In genomic region chr1:9449976-9450696, GRCh38 we compare ENCODE assay signal across 21 cellular contexts.
DNase-seq lines count a peak whose midpoint lies in the region; ATAC-seq and TF ChIP-seq lines count a peak whose summit lies in the region.
"Had no signal": no experiment of that assay in that cellular context is flagged by ENCODE, and none has a peak within 500 bp of the region (broad histone marks: within the 10 kb centered on the region; RNA-seq: fewer than 3 reads in every experiment).

No MANE protein-coding gene starts in this region.

- no peak for ATAC-seq in right cardiac atrium
- ATAC-seq in left ventricle myocardium superior, result no peak
- no peak for ATAC-seq in activated CD4-positive, CD25-positive, alpha-beta regulatory T cell treated with anti-CD3 and anti-CD28 coated beads, Interleukin-2, amount 50 U/mL, for 24 hours
- no peak for ATAC-seq in GM21717 (IDR thresholded peaks at IDR 0.05; ENCODE audit: unreplicated experiment)
- ATAC-seq: activated CD4-positive, alpha-beta T cell treated with anti-CD3 and anti-CD28 coated beads for 36 hours; activated T-cell treated with anti-CD3 and anti-CD28 coated beads, Interleukin-2, amount 50 U/mL, for 72 hours; T-cell had no signal

- no peak for TF ChIP-seq POLR2A in esophagus squamous epithelium (IDR thresholded peaks at IDR 0.05)
- no peak for TF ChIP-seq POLR2A in vagina (IDR thresholded peaks at IDR 0.05)

- intact Hi-C loops in right cardiac atrium (cut with DNase I), result loop anchor here in 3 of 4 donors (5.0 to 10.0 kb wide), 4 partner anchors 85 to 185 kb away; partner anchors contain the start of gene SPSB1 (in 1 of the 3)
- intact Hi-C loops in left ventricle myocardium superior (cut with micrococcal nuclease), result loop anchor here (10.0 kb wide), 1 partner anchor 165 kb away; no protein-coding TSS in a partner anchor
- intact Hi-C loops in esophagus squamous epithelium (cut with DNase I), result loop anchor here (5.0 kb wide), 1 partner anchor 158 kb away; the partner anchor contains the start of gene SPSB1
- intact Hi-C loops in vagina (cut with DNase I), result no loop called here

- TF ChIP-seq CTCF in esophagus squamous epithelium (IDR thresholded peaks at IDR 0.05) (no peak), osteocyte (IDR thresholded peaks at IDR 0.05) (no peak), vagina (IDR thresholded peaks at IDR 0.05) (no peak)

- H3K4me1 ChIP-seq in right cardiac atrium (ENCODE audit: control insufficient read depth, insufficient read depth, low read length) (peaks cover 8% of the 10 kb centered on the region), esophagus squamous epithelium (peaks cover 15 to 46% (median 23%) of the 10 kb centered on the region in 3 donors), vagina (peaks cover 32% of the 10 kb centered on the region)

- H3K27ac ChIP-seq in right cardiac atrium (ENCODE audit: low read length), result peak overlapping the region; percentile 50
- peak overlapping the region; percentile 6 to 63 (median 56) for H3K27ac ChIP-seq in esophagus squamous epithelium
- peak overlapping the region; percentile 34 for H3K27ac ChIP-seq in vagina

- no peaks in the 10 kb centered on the region for H3K36me3 Mint-ChIP-seq in osteocyte (ENCODE audit: unreplicated experiment)
- H3K36me3 Mint-ChIP-seq: activated naive CD4-positive, alpha-beta T cell treated with anti-CD3 and anti-CD28 coated beads, Interleukin-2, amount 10 ng/mL, durations not matched to agents 7 days and 5 days; T-cell had no signal

- no peaks in the 10 kb centered on the region for H3K27me3 Mint-ChIP-seq in osteocyte (ENCODE audit: unreplicated experiment)
- H3K27me3 Mint-ChIP-seq: activated CD4-positive, alpha-beta T cell treated with anti-CD3 and anti-CD28 coated beads for 36 hours had no signal

- peaks cover 52% of the 10 kb centered on the region for H3K4me1 Mint-ChIP-seq in osteocyte (ENCODE audit: unreplicated experiment)
- H3K4me1 Mint-ChIP-seq: activated CD4-positive, alpha-beta T cell treated with anti-CD3 and anti-CD28 coated beads for 36 hours; activated naive CD4-positive, alpha-beta T cell treated with anti-CD3 and anti-CD28 coated beads, Interleukin-2, amount 10 ng/mL, durations not matched to agents 7 days and 5 days; T-cell had no signal

- no peak overlapping the region for H3K4me3 ChIP-seq in right cardiac atrium (ENCODE audit: low read length)
- no peak overlapping the region for H3K4me3 ChIP-seq in esophagus squamous epithelium
- H3K4me3 ChIP-seq in vagina, result no peak overlapping the region

- 90% methylated on average over 12 of the region's 12 CpGs for WGBS in right cardiac atrium
- WGBS in esophagus squamous epithelium, 2 donors, result 46 to 68% methylated on average over 4 to 12 of the region's 12 CpGs

- peak in 2 of 3 donors; percentile 46 to 48 for DNase-seq in right cardiac atrium
- DNase-seq in left ventricle myocardium superior, result no peak
- DNase-seq in esophagus squamous epithelium (lab: John Stamatoyannopoulos, UW), result no peak
- DNase-seq in osteocyte (ENCODE audit: extremely low spot score, unreplicated experiment), result no peak
- DNase-seq in vagina (ENCODE audit: extremely low spot score in 2 of 2), result no peak
- DNase-seq in 8988T, result no peak
- DNase-seq: activated CD4-positive, alpha-beta T cell treated with anti-CD3 and anti-CD28 coated beads for 36 hours; activated naive CD4-positive, alpha-beta T cell treated with anti-CD3 and anti-CD28 coated beads, Interleukin-2, amount 10 ng/mL, durations not matched to agents 7 days and 5 days; activated T-cell treated with anti-CD3 and anti-CD28 coated beads, Interleukin-2, amount 50 U/mL, for 72 hours; Calu3; central memory CD4-positive, alpha-beta T cell; EL; NCI-H1105; NCI-H2029 treated with DMSO at 0.1 percent for 48 hours; OCI-M1; SHP77; stimulated activated CD4-positive, alpha-beta T cell treated with anti-CD3 and anti-CD28 coated beads, Interleukin-12 subunit alpha, Interleukin-12 subunit beta, amount 100 ng/mL, for 4 hours; T-cell had no signal

- H3K27me3 ChIP-seq in right cardiac atrium (ENCODE audit: control insufficient read depth, insufficient read depth) (no peaks in the 10 kb centered on the region), esophagus squamous epithelium (no peaks in the 10 kb centered on the region), vagina (no peaks in the 10 kb centered on the region)
- H3K27me3 ChIP-seq: dorsolateral prefrontal cortex had no signal

- H3K9me3 ChIP-seq in right cardiac atrium (ENCODE audit: control insufficient read depth, low read length) (no peaks in the 10 kb centered on the region), esophagus squamous epithelium (no peaks in the 10 kb centered on the region), vagina (no peaks in the 10 kb centered on the region)

- H3K4me3 Mint-ChIP-seq in osteocyte (ENCODE audit: unreplicated experiment), result peak overlapping the region; percentile 10
- H3K4me3 Mint-ChIP-seq: activated CD4-positive, alpha-beta T cell treated with anti-CD3 and anti-CD28 coated beads for 36 hours; activated naive CD4-positive, alpha-beta T cell treated with anti-CD3 and anti-CD28 coated beads, Interleukin-2, amount 10 ng/mL, durations not matched to agents 7 days and 5 days; activated T-cell treated with anti-CD3 and anti-CD28 coated beads, Interleukin-2, amount 50 U/mL, for 72 hours; T-cell had no signal

- H3K27ac Mint-ChIP-seq in osteocyte (ENCODE audit: unreplicated experiment), result peak overlapping the region; percentile 94
- H3K27ac Mint-ChIP-seq: activated CD4-positive, alpha-beta T cell treated with anti-CD3 and anti-CD28 coated beads for 36 hours; activated naive CD4-positive, alpha-beta T cell treated with anti-CD3 and anti-CD28 coated beads, Interleukin-2, amount 10 ng/mL, durations not matched to agents 7 days and 5 days; activated T-cell treated with anti-CD3 and anti-CD28 coated beads, Interleukin-2, amount 50 U/mL, for 72 hours; T-cell had no signal

- no peaks in the 10 kb centered on the region for H3K36me3 ChIP-seq in esophagus squamous epithelium
- H3K36me3 ChIP-seq in vagina, result no peaks in the 10 kb centered on the region

- H3K9me3 Mint-ChIP-seq in osteocyte (ENCODE audit: unreplicated experiment), result no peaks in the 10 kb centered on the region
- H3K9me3 Mint-ChIP-seq: activated naive CD4-positive, alpha-beta T cell treated with anti-CD3 and anti-CD28 coated beads, Interleukin-2, amount 10 ng/mL, durations not matched to agents 7 days and 5 days; activated T-cell treated with anti-CD3 and anti-CD28 coated beads, Interleukin-2, amount 50 U/mL, for 72 hours; T-cell had no signal

Comparison
In these comparisons a context has a peak if more than half of its experiments do, and no peak if none do; other contexts are left out.
1. DNase-seq: peak in right cardiac atrium (2 of 3); none in left ventricle myocardium superior (single experiment), esophagus squamous epithelium (single experiment), osteocyte (single experiment), vagina (0 of 2) and 8988T (single experiment).
2. Peak in every context shown above with its lines, with median percentiles within 50 percentile points of each other: H3K27ac ChIP-seq.